27 cellular contexts compared by ENCODE assay signal in the genomic region with DNA sequence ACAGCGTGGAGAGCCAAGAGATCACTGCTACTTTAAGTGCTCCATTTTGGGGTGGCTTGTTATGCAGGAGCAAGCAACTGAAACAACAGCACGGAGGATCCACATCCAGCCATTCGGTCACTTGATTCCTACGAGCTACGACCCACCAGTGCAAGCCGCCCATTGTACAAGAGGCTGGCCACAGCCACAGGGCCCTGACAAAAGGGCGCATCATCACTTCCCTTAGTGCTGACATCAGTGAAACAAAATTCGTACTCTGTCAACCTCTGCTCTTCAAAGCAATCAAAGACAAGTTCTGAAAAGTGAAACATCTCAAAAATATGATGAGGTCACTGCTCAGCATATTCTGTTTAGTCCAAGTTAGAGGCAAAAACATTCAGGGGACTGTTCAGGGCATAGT.
"Had no signal": no experiment of that assay in that cellular context is flagged by ENCODE, and none has a peak within 500 bp of the region (broad histone marks: within the 10 kb centered on the region; RNA-seq: fewer than 3 reads in every experiment).

No MANE protein-coding gene starts in this region.

- H3K4me3 ChIP-seq: colonic mucosa, gastrocnemius medialis, lung, pancreas, smooth muscle cell, thoracic aorta, tibial nerve, upper lobe of right lung, uterus had no signal

- H3K4me2 ChIP-seq: smooth muscle cell had no signal

- H3K27me3 ChIP-seq: colonic mucosa, gastrocnemius medialis, pancreas, tibial nerve, upper lobe of right lung, uterus had no signal

- H3K27ac Mint-ChIP-seq: endodermal cell; memory B cell; natural killer cell; progenitor cell of endocrine pancreas; stimulated activated memory B cell treated with anti-CD40 and anti-IgM and Interleukin-4, amounts not matched to agents 10 μg/mL and 1 μg/mL and 100 μg/mL, for 72 hours; stimulated activated naive CD8-positive, alpha-beta T cell treated with anti-CD3 and anti-CD28 coated beads, Interleukin-15, Interleukin-2, amounts not matched to agents 100 ng/mL and 50 ng/mL, for 24 hours had no signal

- H3K4me1 ChIP-seq: colonic mucosa, gastrocnemius medialis, pancreas, tibial nerve, upper lobe of right lung had no signal

- H3K36me3 ChIP-seq: colonic mucosa, gastrocnemius medialis, neutrophil, pancreas, thoracic aorta, tibial nerve, upper lobe of right lung, uterus had no signal

- H3K9me3 ChIP-seq: colonic mucosa, gastrocnemius medialis, neutrophil, pancreas, thoracic aorta, tibial nerve, upper lobe of right lung, uterus had no signal

- H3K4me1 Mint-ChIP-seq: endodermal cell, natural killer cell had no signal

- H3K27ac ChIP-seq: colonic mucosa, epithelial cell of prostate, gastrocnemius medialis, neutrophil, pancreas, thoracic aorta, tibial nerve, upper lobe of right lung, uterus had no signal

- H3K4me3 Mint-ChIP-seq: dendritic cell treated with granulocyte-macrophage colony-stimulating factor and Interleukin-4, amounts not matched to agents 40 ng/mL and 50 ng/mL, for 4 days; endodermal cell; memory B cell; natural killer cell; stimulated activated memory B cell treated with anti-CD40 and anti-IgM and Interleukin-4, amounts not matched to agents 10 μg/mL and 1 μg/mL and 100 μg/mL, for 72 hours; stimulated activated naive CD8-positive, alpha-beta T cell treated with anti-CD3 and anti-CD28 coated beads, Interleukin-15, Interleukin-2, amounts not matched to agents 100 ng/mL and 50 ng/mL, for 24 hours had no signal

- H3K36me3 Mint-ChIP-seq: memory B cell; natural killer cell; stimulated activated memory B cell treated with anti-CD40 and anti-IgM and Interleukin-4, amounts not matched to agents 10 μg/mL and 1 μg/mL and 100 μg/mL, for 72 hours had no signal

- ATAC-seq: esophagus mucosa; gastrocnemius medialis; left lobe of liver; natural killer cell; pancreas; sciatic nerve; stimulated activated memory B cell treated with anti-CD40 and anti-IgM and Interleukin-4, amounts not matched to agents 10 μg/mL and 1 μg/mL and 100 μg/mL, for 72 hours; upper lobe of right lung had no signal

- H3K9me3 Mint-ChIP-seq: dendritic cell treated with granulocyte-macrophage colony-stimulating factor and Interleukin-4, amounts not matched to agents 40 ng/mL and 50 ng/mL, for 4 days; endodermal cell; memory B cell; natural killer cell; stimulated activated memory B cell treated with anti-CD40 and anti-IgM and Interleukin-4, amounts not matched to agents 10 μg/mL and 1 μg/mL and 100 μg/mL, for 72 hours; stimulated activated naive CD8-positive, alpha-beta T cell treated with anti-CD3 and anti-CD28 coated beads, Interleukin-15, Interleukin-2, amounts not matched to agents 100 ng/mL and 50 ng/mL, for 24 hours had no signal

- DNase-seq: colonic mucosa; effector CD8-positive, alpha-beta T cell; foreskin fibroblast; gastrocnemius medialis; head of caudate nucleus; natural killer cell; pancreas; stimulated activated CD4-positive, alpha-beta T cell treated with anti-CD3 and anti-CD28 coated beads, Interleukin-12 subunit alpha, Interleukin-12 subunit beta, amount 100 ng/mL, for 4 hours; stimulated activated CD4-positive, alpha-beta T cell treated with anti-CD3 and anti-CD28 coated beads, Interleukin-1b, Interleukin-23, amount 100 ng/mL, for 48 hours; stimulated activated CD4-positive, alpha-beta T cell treated with anti-CD3 and anti-CD28 coated beads, Interleukin-4, amount 100 ng/mL, for 1 hour; upper lobe of right lung; uterus had no signal

- H3K27me3 Mint-ChIP-seq: stimulated activated naive CD8-positive, alpha-beta T cell treated with anti-CD3 and anti-CD28 coated beads, Interleukin-15, Interleukin-2, amounts not matched to agents 100 ng/mL and 50 ng/mL, for 24 hours had no signal
